ENCODE assay signal across 11 cellular contexts in genomic region chr13:100520936-100521765, GRCh38.
DNase-seq lines count a peak whose midpoint lies in the region; ATAC-seq and TF ChIP-seq lines count a peak whose summit lies in the region.
"Had no signal": no experiment of that assay in that cellular context is flagged by ENCODE, and none has a peak within 500 bp of the region (broad histone marks: within the 10 kb centered on the region; RNA-seq: fewer than 3 reads in every experiment).

No MANE protein-coding gene starts in this region.

- no peaks in the 10 kb centered on the region for H3K27me3 Mint-ChIP-seq in CD4-positive, alpha-beta T cell
- peaks cover 7 to 22% (median 15%) of the 10 kb centered on the region in 3 donors for H3K27me3 Mint-ChIP-seq in naive B cell

- H3K9me3 Mint-ChIP-seq in CD4-positive, alpha-beta T cell, result no peaks in the 10 kb centered on the region
- no peaks in the 10 kb centered on the region for H3K9me3 Mint-ChIP-seq in naive B cell

- no peaks in the 10 kb centered on the region for H3K9me2 ChIP-seq in PC-9 (ENCODE audit: insufficient read depth)

- H3K27ac Mint-ChIP-seq in CD4-positive, alpha-beta T cell, result no peak overlapping the region
- no peak overlapping the region for H3K27ac Mint-ChIP-seq in naive B cell

- TF ChIP-seq CTCF in CD4-positive, alpha-beta T cell (IDR thresholded peaks at IDR 0.05), result no peak
- TF ChIP-seq CTCF in astrocyte of the spinal cord (IDR thresholded peaks at IDR 0.05; ENCODE audit: low read depth, low read length) (no peak), omental fat pad (IDR thresholded peaks at IDR 0.05) (no peak), PC-9 (conservative IDR thresholded peaks at IDR 0.05) (no peak)

- no peaks in the 10 kb centered on the region for H4K20me1 ChIP-seq in PC-9 (ENCODE audit: insufficient read depth)

- peaks cover 40% of the 10 kb centered on the region for H3K4me1 ChIP-seq in HUES48 (ENCODE audit: control insufficient read depth, insufficient read depth, low read length)
- H3K4me1 ChIP-seq in PC-9 (replicated peaks; ENCODE audit: insufficient read depth), result no peaks in the 10 kb centered on the region

- no peak overlapping the region for H2AFZ ChIP-seq in PC-9

- no peak overlapping the region for H3K9ac ChIP-seq in HUES48 (ENCODE audit: low read depth, low read length)

- DNase-seq in CD4-positive, alpha-beta T cell, result no peak
- DNase-seq in astrocyte of the spinal cord (ENCODE audit: low read depth, low spot score) (peak; percentile 41), naive B cell (no peak), omental fat pad (ENCODE audit: low spot score) (no peak), 8988T (no peak), PC-9 (no peak), GF-D8 (lab: John Stamatoyannopoulos, UW) (no peak)
- DNase-seq: left cardiac atrium, NCI-H2029 treated with DMSO at 0.1 percent for 48 hours, ovary had no signal

- H3K27me3 ChIP-seq in CD4-positive, alpha-beta T cell (ENCODE audit: control insufficient read depth, insufficient read depth, low read length), result no peaks in the 10 kb centered on the region
- H3K27me3 ChIP-seq in HUES48 (ENCODE audit: control insufficient read depth, insufficient read depth, low read length) (no peaks in the 10 kb centered on the region), PC-9 (ENCODE audit: insufficient read depth, low read depth) (no peaks in the 10 kb centered on the region)
- H3K27me3 ChIP-seq: ovary had no signal

- no peak overlapping the region for H3K27ac ChIP-seq in CD4-positive, alpha-beta T cell (ENCODE audit: low read depth, low read length)
- H3K27ac ChIP-seq in HUES48 (ENCODE audit: low read depth, low read length) (peak overlapping the region; percentile 66), PC-9 (no peak overlapping the region)
- H3K27ac ChIP-seq: ovary had no signal

- in situ Hi-C loops in astrocyte of the spinal cord (cut with HindIII; ENCODE audit: low sequenced_read_pairs), result no loop called here

- intact Hi-C loops in CD4-positive, alpha-beta T cell (cut with DNase I, micrococcal nuclease), result no loop called here
- intact Hi-C loops in PC-9 (cut with micrococcal nuclease; ENCODE audit: unreplicated experiment), result no loop called here

- H3K4me1 Mint-ChIP-seq in CD4-positive, alpha-beta T cell (ENCODE audit: low read depth), result peaks cover 26% of the 10 kb centered on the region
- peaks cover 6 to 7% (median 7%) of the 10 kb centered on the region in 3 donors for H3K4me1 Mint-ChIP-seq in naive B cell

- H3K4me3 Mint-ChIP-seq in CD4-positive, alpha-beta T cell, result peak overlapping the region; percentile 79
- H3K4me3 Mint-ChIP-seq in naive B cell, result peak overlapping the region in 7 of 8 donors; percentile 26 to 72 (median 45)

- no TSS peak for BruUV-seq in PC-9 (replicated peaks; lab: Mats Ljungman, UMichigan)

- no peaks in the 10 kb centered on the region for H3F3A ChIP-seq in PC-9 (ENCODE audit: insufficient read depth, low read depth)

- no peaks in the 10 kb centered on the region for H3K9me3 ChIP-seq in CD4-positive, alpha-beta T cell (ENCODE audit: control insufficient read depth, low read length)
- H3K9me3 ChIP-seq in HUES48 (ENCODE audit: control insufficient read depth, insufficient read depth, low read length) (no peaks in the 10 kb centered on the region), PC-9 (ENCODE audit: insufficient read depth, low read depth) (no peaks in the 10 kb centered on the region)
- H3K9me3 ChIP-seq: ovary had no signal

- POLR2A ChIA-PET in CD4-positive, alpha-beta T cell (lab: Charles Lee), result no interaction called here
- POLR2A ChIA-PET in PC-9 (lab: Charles Lee; ENCODE audit: unreplicated experiment), result no interaction called here

- CTCF ChIA-PET in CD4-positive, alpha-beta T cell (lab: Charles Lee), result no interaction called here
- CTCF ChIA-PET in PC-9 (lab: Charles Lee), result no interaction called here

- H3K4me2 ChIP-seq in PC-9, result no peak overlapping the region

- 0 out of 2 replicates have a peak, but pooled peaks cover 1% of the 10 kb centered on the region for H3K36me3 ChIP-seq in HUES48 (ENCODE audit: control insufficient read depth, insufficient read depth, low read length)
- H3K36me3 ChIP-seq in PC-9 (ENCODE audit: low read depth), result no peaks in the 10 kb centered on the region
- H3K36me3 ChIP-seq: ovary had no signal

- H3K4me3 ChIP-seq in HUES48 (ENCODE audit: low read depth, low read length) (no peak overlapping the region), astrocyte of the spinal cord (ENCODE audit: low read depth, low read length) (peak overlapping the region; percentile 10), PC-9 (no peak overlapping the region)
- H3K4me3 ChIP-seq: ovary had no signal

- no peaks in the 10 kb centered on the region for H3K79me2 ChIP-seq in PC-9 (ENCODE audit: low read depth)

- H3K36me3 Mint-ChIP-seq in CD4-positive, alpha-beta T cell (ENCODE audit: low read depth), result peaks cover 5% of the 10 kb centered on the region
- peaks cover 0 to 5% of the 10 kb centered on the region in 2 donors for H3K36me3 Mint-ChIP-seq in naive B cell

- no peak for ATAC-seq in CD4-positive, alpha-beta T cell (ENCODE audit: poor library complexity)
- ATAC-seq in naive B cell (ENCODE audit: low read depth in 2 of 2) (no peak), omental fat pad (ENCODE audit: low FRiP score) (no peak)
- ATAC-seq: left cardiac atrium had no signal
